Comparison of ENCODE assay signal across 8 cellular contexts in the genomic region with DNA sequence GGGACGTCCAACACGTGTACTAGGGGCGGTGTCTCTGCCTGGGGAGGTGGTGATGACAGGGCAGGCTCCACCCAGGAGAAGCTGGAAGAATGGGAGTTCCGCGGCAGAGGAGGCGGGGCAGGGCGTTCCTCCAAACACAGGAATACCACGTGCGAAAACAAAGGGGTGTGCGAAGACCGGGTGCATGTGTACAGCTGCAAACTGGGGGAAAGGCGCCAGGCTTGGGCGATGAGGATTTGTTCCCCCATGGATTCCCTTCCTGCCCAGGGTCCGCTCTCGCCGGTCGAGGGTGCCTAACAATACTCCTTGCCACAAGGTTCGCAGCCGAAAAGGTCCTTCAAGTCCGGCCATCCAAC. TPM values are rescaled to one million over a fixed set of nuclear protein-coding genes. Genes with fewer than 3 reads are reported as not detected.
DNase-seq lines count a peak whose midpoint lies in the region; ATAC-seq and TF ChIP-seq lines count a peak whose summit lies in the region.

No MANE protein-coding gene starts in this region.

- DNase-seq in CD4-positive, alpha-beta T cell: peak; percentile 14 to 53 (median 38)
- DNase-seq in LHCN-M2 (ENCODE audit: low read depth): peak; percentile 84
- peak; percentile 96 for DNase-seq in RWPE2 (ENCODE audit: low spot score)
- DNase-seq in activated naive CD4-positive, alpha-beta T cell treated with anti-CD3 and anti-CD28 coated beads, Interleukin-2, amount 50 U/mL, for 72 hours (ENCODE audit: low spot score in 2 of 2): peak in 1 of 2 donors; percentile 53
- DNase-seq in Right ventricle myocardium superior: peak; percentile 92
- DNase-seq in ovary: peak; percentile 79 to 90 (median 87)
- peak; percentile 93 for DNase-seq in upper lobe of right lung

- no peaks in the 10 kb centered on the region for H3K9me3 Mint-ChIP-seq in CD4-positive, alpha-beta T cell
- H3K9me3 Mint-ChIP-seq in activated naive CD4-positive, alpha-beta T cell treated with anti-CD3 and anti-CD28 coated beads, Interleukin-2, amount 50 U/mL, for 72 hours: no peaks in the 10 kb centered on the region

- H3K4me3 Mint-ChIP-seq in CD4-positive, alpha-beta T cell: peak overlapping the region; percentile 98

- WGBS in ovary, 3 donors: 0% methylated on average over 20 of the region's 20 CpGs

- H3K36me3 Mint-ChIP-seq in CD4-positive, alpha-beta T cell (ENCODE audit: low read depth): peaks cover 29% of the 10 kb centered on the region
- peaks cover 0 to 5% of the 10 kb centered on the region in 2 donors for H3K36me3 Mint-ChIP-seq in activated naive CD4-positive, alpha-beta T cell treated with anti-CD3 and anti-CD28 coated beads, Interleukin-2, amount 50 U/mL, for 72 hours

- H3K4me3 ChIP-seq in RWPE2 (ENCODE audit: severe bottlenecking) (peak overlapping the region; percentile 91), ovary (peak overlapping the region; percentile 85), upper lobe of right lung (peak overlapping the region; percentile 93)

- peak overlapping the region; percentile 13 for H3K27ac ChIP-seq in CD4-positive, alpha-beta T cell (ENCODE audit: low read depth, low read length)
- no peak overlapping the region for H3K27ac ChIP-seq in RWPE2 (ENCODE audit: poor library complexity, severe bottlenecking)
- H3K27ac ChIP-seq in ovary: peak overlapping the region; percentile 14 to 78
- peak overlapping the region; percentile 72 for H3K27ac ChIP-seq in upper lobe of right lung

- H3K4me1 Mint-ChIP-seq in CD4-positive, alpha-beta T cell (ENCODE audit: low read depth): peaks cover 63% of the 10 kb centered on the region

- TF ChIP-seq CTCF in CD4-positive, alpha-beta T cell (IDR thresholded peaks at IDR 0.05): no peak
- TF ChIP-seq CTCF in RWPE2 (IDR thresholded peaks at IDR 0.05; ENCODE audit: poor library complexity, severe bottlenecking) (no peak), ovary (IDR thresholded peaks at IDR 0.05) (no peak), upper lobe of right lung (IDR thresholded peaks at IDR 0.05) (no peak)

- no peaks in the 10 kb centered on the region for H3K27me3 ChIP-seq in CD4-positive, alpha-beta T cell (ENCODE audit: control insufficient read depth, insufficient read depth, low read length)
- H3K27me3 ChIP-seq in RWPE2 (ENCODE audit: insufficient read depth, poor library complexity, severe bottlenecking): no peaks in the 10 kb centered on the region
- no peaks in the 10 kb centered on the region for H3K27me3 ChIP-seq in ovary
- H3K27me3 ChIP-seq in upper lobe of right lung: no peaks in the 10 kb centered on the region

- no peaks in the 10 kb centered on the region for H3K9me3 ChIP-seq in CD4-positive, alpha-beta T cell (ENCODE audit: control insufficient read depth, low read length)
- H3K9me3 ChIP-seq in RWPE2 (ENCODE audit: severe bottlenecking) (no peaks in the 10 kb centered on the region), ovary (no peaks in the 10 kb centered on the region), upper lobe of right lung (no peaks in the 10 kb centered on the region)

- intact Hi-C loops in CD4-positive, alpha-beta T cell (cut with DNase I, micrococcal nuclease): loop anchor here (1.0 to 5.0 kb wide), 4 partner anchors 31 to 387 kb away; partner anchors contain the start of genes PDE8A (in 1 of the 2) and ZNF592 (in 1 of the 2)
- intact Hi-C loops in Right ventricle myocardium superior (cut with DNase I): no loop called here
- intact Hi-C loops in ovary (cut with DNase I): loop anchor here in 2 of 4 donors (5.0 to 10.0 kb wide), 2 partner anchors 54 to 327 kb away; partner anchors contain the start of genes NMB (in 1 of the 2) and WDR73 (in 1 of the 2)
- intact Hi-C loops in upper lobe of right lung (cut with DNase I): no loop called here

- CTCF ChIA-PET in CD4-positive, alpha-beta T cell (lab: Charles Lee): interaction anchor here (1.4 to 2.0 kb wide), 2 partner anchors 29 to 54 kb away, joined by 3 to 5 read pairs; partner anchors contain the start of gene WDR73

- TF ChIP-seq EP300 in ovary (IDR thresholded peaks at IDR 0.05): no peak

- ATAC-seq in CD4-positive, alpha-beta T cell (ENCODE audit: poor library complexity): peak; percentile 29
- ATAC-seq in GM21576 (IDR thresholded peaks at IDR 0.05; ENCODE audit: unreplicated experiment): peak; percentile 1
- peak; percentile 77 for ATAC-seq in RWPE2 (ENCODE audit: low read depth)
- peak; percentile 48 to 55 for ATAC-seq in activated naive CD4-positive, alpha-beta T cell treated with anti-CD3 and anti-CD28 coated beads, Interleukin-2, amount 50 U/mL, for 72 hours
- ATAC-seq in Right ventricle myocardium superior (ENCODE audit: poor library complexity): peak; percentile 85
- peak; percentile 87 for ATAC-seq in upper lobe of right lung

- peak overlapping the region; percentile 78 for H3K27ac Mint-ChIP-seq in CD4-positive, alpha-beta T cell
- H3K27ac Mint-ChIP-seq in activated naive CD4-positive, alpha-beta T cell treated with anti-CD3 and anti-CD28 coated beads, Interleukin-2, amount 50 U/mL, for 72 hours: peak overlapping the region; percentile 70 to 73

- 0 out of 2 replicates have a peak, but pooled peaks cover 5% of the 10 kb centered on the region for H3K36me3 ChIP-seq in RWPE2 (ENCODE audit: low read depth)
- H3K36me3 ChIP-seq in ovary: no peaks in the 10 kb centered on the region
- H3K36me3 ChIP-seq in upper lobe of right lung: no peaks in the 10 kb centered on the region

- H3K4me1 ChIP-seq in RWPE2 (ENCODE audit: insufficient read depth, poor library complexity, severe bottlenecking) (peaks cover 3% of the 10 kb centered on the region), ovary (ENCODE audit: insufficient read depth) (peaks cover 5% of the 10 kb centered on the region), upper lobe of right lung (peaks cover 13% of the 10 kb centered on the region)

- POLR2A ChIA-PET in CD4-positive, alpha-beta T cell (lab: Charles Lee): interaction anchor here (1.1 to 6.0 kb wide), 5 partner anchors 12 to 149 kb away, joined by 4 to 122 read pairs (median 5); partner anchors contain the start of gene WDR73

- TF ChIP-seq POLR2A in ovary (IDR thresholded peaks at IDR 0.05): no peak

- H3K27me3 Mint-ChIP-seq in CD4-positive, alpha-beta T cell: no peaks in the 10 kb centered on the region

RNA-seq across cellular contexts. Expression of gene ZSCAN2, which starts 0.5 kb away (rescaled TPM):
- 1 to 10 TPM; 3.8 to 5.0 TPM for total RNA-seq in CD4-positive, alpha-beta T cell
- total RNA-seq in LHCN-M2 (2014; rRNA removed) (10.3 and 17.5 TPM in 2 replicates), Right ventricle myocardium superior (6.2 TPM), ovary (10 to 100 TPM in 3 of 7 donors, 1 to 10 TPM in 4; 5.6 to 13.3 (median 9.2) TPM), upper lobe of right lung (5.8 TPM)
- polyA plus RNA-seq in LHCN-M2 (2012): 11.5 TPM
- total RNA-seq in activated naive CD4-positive, alpha-beta T cell treated with anti-CD3 and anti-CD28 coated beads, Interleukin-2, amount 50 U/mL, for 72 hours: 1 to 10 TPM; 5.6 to 6.2 TPM
- 1 to 10 TPM; 6.8 to 8.2 TPM for polyA plus RNA-seq in ovary

RNA-seq across cellular contexts. Expression of gene WDR73, which starts 53.8 kb away (rescaled TPM):
- 10 to 100 TPM; 17.8 to 23.7 TPM for total RNA-seq in CD4-positive, alpha-beta T cell
- total RNA-seq in LHCN-M2 (2014; rRNA removed) (15.5 and 17.3 TPM in 2 replicates), Right ventricle myocardium superior (13.7 TPM), ovary (10 to 100 TPM; 18.8 to 36.1 (median 26.9) TPM), upper lobe of right lung (29.4 TPM)
- polyA plus RNA-seq in LHCN-M2 (2012): 11.8 TPM
- total RNA-seq in activated naive CD4-positive, alpha-beta T cell treated with anti-CD3 and anti-CD28 coated beads, Interleukin-2, amount 50 U/mL, for 72 hours: 10 to 100 TPM in 1 of 2 donors, 1 to 10 TPM in 1; 6.9 to 17.5 TPM
- polyA plus RNA-seq in ovary: 10 to 100 TPM; 19.9 to 20.7 TPM

RNA-seq across cellular contexts. Expression of gene NMB, which starts 57.7 kb away (rescaled TPM):
- 1 to 10 TPM; 2.2 to 3.7 TPM for total RNA-seq in CD4-positive, alpha-beta T cell
- total RNA-seq in LHCN-M2 (2014; rRNA removed): 4.0 and 5.9 TPM in 2 replicates
- polyA plus RNA-seq in LHCN-M2 (2012): 4.3 TPM
- 1 to 10 TPM; 1.9 to 9.4 TPM for total RNA-seq in activated naive CD4-positive, alpha-beta T cell treated with anti-CD3 and anti-CD28 coated beads, Interleukin-2, amount 50 U/mL, for 72 hours
- 1.9 TPM for total RNA-seq in Right ventricle myocardium superior
- total RNA-seq in ovary: 10 to 100 TPM in 1 of 7 donors, 1 to 10 TPM in 6; 5.1 to 11.5 (median 7.3) TPM
- polyA plus RNA-seq in ovary: 1 to 10 TPM; 2.7 to 7.3 TPM
- total RNA-seq in upper lobe of right lung: 9.0 TPM

Comparison
In these comparisons a context has a peak if more than half of its experiments do, and no peak if none do; other contexts are left out.
1. ATAC-seq: peak in every context shown above with its lines; median percentile 87 in upper lobe of right lung; 85 in Right ventricle myocardium superior; 77 in RWPE2; 52 in activated naive CD4-positive, alpha-beta T cell treated with anti-CD3 and anti-CD28 coated beads, Interleukin-2, amount 50 U/mL, for 72 hours; 29 in CD4-positive, alpha-beta T cell; 1 in GM21576.
2. intact Hi-C loops: an anchor here in CD4-positive, alpha-beta T cell (1.0 to 5.0 kb wide); none called in Right ventricle myocardium superior and upper lobe of right lung.